8 cellular contexts compared by ENCODE assay signal in the genomic region with DNA sequence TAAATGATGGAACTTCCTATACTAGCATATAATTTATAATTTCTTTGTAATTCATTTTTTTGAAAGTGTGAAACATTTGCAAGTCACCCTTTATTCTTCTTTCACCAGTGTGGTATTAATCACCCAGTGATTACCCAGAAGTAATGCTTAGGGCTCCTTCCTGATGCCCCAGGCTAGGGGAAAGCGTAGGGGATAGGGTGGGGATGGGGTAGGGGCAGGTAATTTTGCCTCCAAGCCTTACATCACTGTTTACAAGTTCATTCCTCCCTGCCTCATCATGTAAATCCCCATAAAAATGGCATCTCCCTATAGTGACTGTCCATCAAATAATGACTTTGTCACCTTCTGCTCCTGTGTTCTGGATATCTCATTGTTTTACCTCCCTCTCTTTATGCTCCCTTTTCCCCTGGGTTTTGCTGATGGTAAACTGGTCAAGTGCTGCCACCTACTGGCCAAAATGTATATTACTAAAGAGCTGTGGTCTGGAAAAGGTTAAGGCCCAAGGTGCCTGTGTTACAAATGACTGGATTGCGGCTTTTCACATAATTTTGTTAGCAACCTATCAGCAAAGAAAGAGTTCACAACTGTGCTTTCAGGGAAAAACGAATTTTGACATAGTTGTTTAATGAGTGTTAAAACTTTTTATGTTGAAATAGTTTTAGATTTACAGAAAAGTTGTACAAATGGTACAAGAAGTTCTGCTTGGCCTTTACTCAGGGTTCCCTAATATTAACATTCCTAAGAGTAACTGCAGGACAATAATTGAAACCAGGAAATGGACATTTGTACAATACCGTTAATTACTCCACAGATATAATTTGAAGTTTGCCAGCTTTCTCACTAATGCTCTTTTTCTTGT. TPM values are rescaled to one million over a fixed set of nuclear protein-coding genes. Genes with fewer than 3 reads are reported as not detected.
DNase-seq lines count a peak whose midpoint lies in the region; ATAC-seq and TF ChIP-seq lines count a peak whose summit lies in the region.

No MANE protein-coding gene starts in this region.

- 57% methylated on average over 4 of the region's 4 CpGs for WGBS in right cardiac atrium

- H3K9me3 ChIP-seq in right cardiac atrium (ENCODE audit: control insufficient read depth, low read length) (no peaks in the 10 kb centered on the region), gastrocnemius medialis (no peaks in the 10 kb centered on the region)

- CTCF ChIA-PET in GM10248 (lab: Yijun Ruan, JAX) = interaction anchor here (0.6 to 7.5 kb wide), 29 partner anchors 9 to 556 kb away, joined by 3 to 204 read pairs (median 3); a partner anchor contains a TSS

- POLR2A ChIA-PET in GM10248 (lab: Yijun Ruan, JAX) = no interaction called here

- DNase-seq in GM10248 (ENCODE audit: extremely low spot score) (peak; percentile 74), NCI-H1930 (lab: John Stamatoyannopoulos, UW) (peak; percentile 22 to 38), T-helper 9 cell (peak; percentile 60), anterior cingulate cortex (lab: John Stamatoyannopoulos, UW) (peak in 38 of 58 donors; percentile 1 to 73 (median 18)), right cardiac atrium (no peak), gastrocnemius medialis (peak; percentile 47 to 57)

- ATAC-seq in HG02642 (IDR thresholded peaks at IDR 0.05; ENCODE audit: poor library complexity, unreplicated experiment) = peak; percentile 85
- peak; percentile 77 to 88 for ATAC-seq in right cardiac atrium
- ATAC-seq in gastrocnemius medialis = peak; percentile 16 to 39
- ATAC-seq in GM18873 (IDR thresholded peaks at IDR 0.05; ENCODE audit: low FRiP score, unreplicated experiment) = no peak

- in situ Hi-C loops in gastrocnemius medialis (cut with MboI; ENCODE audit: low sequenced_read_pairs in 4 of 4) = loop anchor here (10.0 to 25.0 kb wide), 5 partner anchors 121 to 481 kb away; a partner anchor contains a TSS

- H3K27me3 ChIP-seq in right cardiac atrium (ENCODE audit: control insufficient read depth, insufficient read depth) = no peaks in the 10 kb centered on the region
- H3K27me3 ChIP-seq in gastrocnemius medialis = no peaks in the 10 kb centered on the region

- H3K4me3 ChIP-seq in right cardiac atrium (ENCODE audit: low read length) = no peak overlapping the region
- no peak overlapping the region for H3K4me3 ChIP-seq in gastrocnemius medialis

- intact Hi-C loops in right cardiac atrium (cut with DNase I) = loop anchor here in 1 of 4 donors (5.0 to 10.0 kb wide), 2 partner anchors 161 to 478 kb away; no protein-coding TSS in a partner anchor
- intact Hi-C loops in gastrocnemius medialis (cut with DNase I; ENCODE audit: low total_unique reads) = loop anchor here (1.0 to 10.0 kb wide), 4 partner anchors 181 to 479 kb away; a partner anchor contains a TSS

- H3K27ac ChIP-seq in right cardiac atrium (ENCODE audit: low read length) (no peak overlapping the region), gastrocnemius medialis (peak overlapping the region in 3 of 4 donors; percentile 86 to 89 (median 86))

- TF ChIP-seq POLR2A in gastrocnemius medialis (IDR thresholded peaks at IDR 0.05) = no peak

- no peaks in the 10 kb centered on the region for H3K36me3 ChIP-seq in gastrocnemius medialis

- peak; percentile 68 for TF ChIP-seq CTCF in GM10248 (IDR thresholded peaks at IDR 0.05; ENCODE audit: control extremely low read depth, extremely low read depth, low read depth, missing control alignments)
- TF ChIP-seq CTCF in gastrocnemius medialis (IDR thresholded peaks at IDR 0.05 in 4 of 5, conservative IDR thresholded peaks at IDR 0.05 in 1 of 5) = peak; percentile 84 to 93 (median 85)

- no peaks in the 10 kb centered on the region for H3K4me1 ChIP-seq in right cardiac atrium (ENCODE audit: control insufficient read depth, insufficient read depth, low read length)
- H3K4me1 ChIP-seq in gastrocnemius medialis = peaks cover 36 to 44% of the 10 kb centered on the region in 2 donors

RNA-seq across cellular contexts. Expression of a gene that starts 54.7 kb away (rescaled TPM):
- total RNA-seq in right cardiac atrium = under 1 TPM in 1 of 4 donors, not detected in 3; 0.29 TPM
- polyA plus RNA-seq in right cardiac atrium = 0.05 TPM
- total RNA-seq in gastrocnemius medialis = not detected

RNA-seq across cellular contexts. Expression of a gene that starts 56.3 kb away (rescaled TPM):
- 10 to 100 TPM; 29.3 to 51.7 (median 33.1) TPM for total RNA-seq in right cardiac atrium
- polyA plus RNA-seq in right cardiac atrium = 38.1 TPM
- 100 to 1,000 TPM in 3 of 4 donors, 10 to 100 TPM in 1; 61.9 to 491 (median 137) TPM for total RNA-seq in gastrocnemius medialis

Comparison
In these comparisons a context has a peak if more than half of its experiments do, and no peak if none do; other contexts are left out.
1. DNase-seq: peak in GM10248 (single experiment), NCI-H1930 (2 of 2), T-helper 9 cell (single experiment), anterior cingulate cortex (38 of 58) and gastrocnemius medialis (2 of 2); none in right cardiac atrium (0 of 3).